Comparison of ENCODE assay signal across 1 cellular context in the genomic region with DNA sequence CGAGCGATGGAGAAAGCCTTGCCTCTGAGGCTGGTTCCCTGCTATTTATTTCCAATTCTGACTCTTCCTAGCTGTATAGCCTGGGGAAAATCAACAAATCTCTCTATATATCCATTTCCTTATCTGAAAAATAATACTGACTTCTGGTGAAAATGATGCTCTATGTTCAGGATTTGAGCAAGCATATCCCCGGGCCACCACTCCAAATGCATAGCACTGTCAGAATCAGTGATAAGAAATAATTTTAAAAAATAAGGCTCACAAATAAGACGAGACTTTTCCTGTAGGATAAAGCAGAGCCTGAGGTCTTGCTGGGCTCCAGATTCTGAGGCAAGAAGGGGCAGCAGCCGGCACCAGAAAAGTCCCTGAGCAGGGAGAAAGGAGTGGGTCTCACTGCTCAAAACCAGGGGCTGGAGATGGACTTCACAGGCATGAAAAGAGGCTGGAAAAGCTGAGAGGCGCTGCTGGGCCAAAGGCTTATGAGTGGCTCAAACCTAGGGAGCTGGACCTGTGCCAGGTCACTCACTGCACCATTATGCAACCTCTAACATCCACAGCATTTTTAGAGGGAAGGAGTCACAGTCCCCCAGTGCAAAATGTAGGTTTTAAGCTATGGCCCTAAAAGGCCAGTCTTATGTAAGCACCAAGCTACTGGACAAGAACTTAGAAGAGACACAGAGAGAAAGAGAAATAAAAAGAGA.
TF ChIP-seq lines count a peak whose summit lies in the region.

No MANE protein-coding gene starts in this region.

TF ChIP-seq in K562, 482 proteins besides CTCF, POLR2A, EP300 and RAD21:
- TF ChIP-seq ZBTB49 (CRISPR knock-in tag; IDR thresholded peaks at IDR 0.05; ENCODE audit: borderline replicate concordance) (no peak), HNRNPLL (IDR thresholded peaks at IDR 0.05; ENCODE audit: low read depth, low read length, poor library complexity, severe bottlenecking) (no peak), ZNF146 (CRISPR knock-in tag; IDR thresholded peaks at IDR 0.05; ENCODE audit: unreplicated experiment) (no peak), ZNF561 (CRISPR knock-in tag; conservative IDR thresholded peaks at IDR 0.05) (no peak), ZEB2 (IDR thresholded peaks at IDR 0.05) (no peak), CHAMP1 (IDR thresholded peaks at IDR 0.05) (no peak), NFIC (IDR thresholded peaks at IDR 0.05) (peak; percentile 89), CEBPB (tag; IDR thresholded peaks at IDR 0.05) (peak; percentile 79), ZNF778 (CRISPR knock-in tag; IDR thresholded peaks at IDR 0.05) (no peak), TEAD2 (tag; IDR thresholded peaks at IDR 0.05) (no peak), MAFK (IDR thresholded peaks at IDR 0.05; ENCODE audit: low read length) (no peak), MAZ (CRISPR knock-in tag; conservative IDR thresholded peaks at IDR 0.05 in 1 of 2, IDR thresholded peaks at IDR 0.05 in 1 of 2) (no peak), CREBBP (IDR thresholded peaks at IDR 0.05; ENCODE audit: low read depth, low read length) (no peak), NKRF (IDR thresholded peaks at IDR 0.05; ENCODE audit: borderline replicate concordance) (no peak), ZBTB17 (CRISPR knock-in tag; IDR thresholded peaks at IDR 0.05) (0 out of 2 replicates have a peak, but pooled peaks have one; percentile 31)
- TF ChIP-seq, protein P1, sequence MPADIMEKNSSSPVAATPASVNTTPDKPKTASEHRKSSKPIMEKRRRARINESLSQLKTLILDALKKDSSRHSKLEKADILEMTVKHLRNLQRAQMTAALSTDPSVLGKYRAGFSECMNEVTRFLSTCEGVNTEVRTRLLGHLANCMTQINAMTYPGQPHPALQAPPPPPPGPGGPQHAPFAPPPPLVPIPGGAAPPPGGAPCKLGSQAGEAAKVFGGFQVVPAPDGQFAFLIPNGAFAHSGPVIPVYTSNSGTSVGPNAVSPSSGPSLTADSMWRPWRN (IDR thresholded peaks at IDR 0.05; ENCODE audit: low read depth), result no peak
- TF ChIP-seq, protein P2, sequence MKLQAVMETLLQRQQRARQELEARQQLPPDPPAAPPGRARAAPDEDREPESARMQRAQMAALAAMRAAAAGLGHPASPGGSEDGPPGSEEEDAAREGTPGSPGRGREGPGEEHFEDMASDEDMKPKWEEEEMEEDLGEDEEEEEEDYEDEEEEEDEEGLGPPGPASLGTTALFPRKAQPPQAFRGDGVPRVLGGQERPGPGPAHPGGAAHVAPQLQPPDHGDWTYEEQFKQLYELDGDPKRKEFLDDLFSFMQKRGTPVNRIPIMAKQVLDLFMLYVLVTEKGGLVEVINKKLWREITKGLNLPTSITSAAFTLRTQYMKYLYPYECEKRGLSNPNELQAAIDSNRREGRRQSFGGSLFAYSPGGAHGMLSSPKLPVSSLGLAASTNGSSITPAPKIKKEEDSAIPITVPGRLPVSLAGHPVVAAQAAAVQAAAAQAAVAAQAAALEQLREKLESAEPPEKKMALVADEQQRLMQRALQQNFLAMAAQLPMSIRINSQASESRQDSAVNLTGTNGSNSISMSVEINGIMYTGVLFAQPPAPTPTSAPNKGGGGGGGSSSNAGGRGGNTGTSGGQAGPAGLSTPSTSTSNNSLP (IDR thresholded peaks at IDR 0.05; ENCODE audit: borderline replicate concordance, low read depth, low read length), result no peak
